In genomic region chr16:83475108-83475507, GRCh38 we compare ENCODE assay signal across 14 cellular contexts.
"Had no signal": no experiment of that assay in that cellular context is flagged by ENCODE, and none has a peak within 500 bp of the region (broad histone marks: within the 10 kb centered on the region; RNA-seq: fewer than 3 reads in every experiment).

No MANE protein-coding gene starts in this region.

- H3K4me3 ChIP-seq: thoracic aorta had no signal

- DNase-seq: activated CD4-positive, alpha-beta memory T cell treated with anti-CD3 and anti-CD28 coated beads for 36 hours; activated naive CD4-positive, alpha-beta T cell treated with anti-CD3 and anti-CD28 coated beads, Interleukin-2, amount 50 U/mL, for 16 hours; activated T-cell treated with anti-CD3 and anti-CD28 coated beads, Interleukin-2, amount 50 U/mL, for 24 hours; kidney glomerular epithelial cell; mesenchymal stem cell; naive thymus-derived CD8-positive, alpha-beta T cell; posterior cingulate gyrus; retina; WERI-Rb-1 had no signal

- H3K9me3 Mint-ChIP-seq: activated CD4-positive, alpha-beta memory T cell treated with anti-CD3 and anti-CD28 coated beads for 36 hours; activated T-cell treated with anti-CD3 and anti-CD28 coated beads, Interleukin-2, amount 50 U/mL, for 24 hours; stimulated activated effector memory CD8-positive, alpha-beta T cell treated with anti-CD3 and anti-CD28 coated beads, Interleukin-12 subunit alpha, Interleukin-12 subunit beta, amount 100 ng/mL, for 72 hours had no signal

- H3K36me3 Mint-ChIP-seq: activated CD4-positive, alpha-beta memory T cell treated with anti-CD3 and anti-CD28 coated beads for 36 hours; naive thymus-derived CD8-positive, alpha-beta T cell; stimulated activated effector memory CD8-positive, alpha-beta T cell treated with anti-CD3 and anti-CD28 coated beads, Interleukin-12 subunit alpha, Interleukin-12 subunit beta, amount 100 ng/mL, for 72 hours had no signal

- H3K27ac Mint-ChIP-seq: activated CD4-positive, alpha-beta memory T cell treated with anti-CD3 and anti-CD28 coated beads for 36 hours; activated T-cell treated with anti-CD3 and anti-CD28 coated beads, Interleukin-2, amount 50 U/mL, for 24 hours; naive thymus-derived CD8-positive, alpha-beta T cell; stimulated activated effector memory CD8-positive, alpha-beta T cell treated with anti-CD3 and anti-CD28 coated beads, Interleukin-12 subunit alpha, Interleukin-12 subunit beta, amount 100 ng/mL, for 72 hours had no signal

- H3K27ac ChIP-seq: neutrophil, thoracic aorta, WERI-Rb-1 had no signal

- H3K27me3 Mint-ChIP-seq: activated CD4-positive, alpha-beta memory T cell treated with anti-CD3 and anti-CD28 coated beads for 36 hours; activated T-cell treated with anti-CD3 and anti-CD28 coated beads, Interleukin-2, amount 50 U/mL, for 24 hours had no signal

- H3K27me3 ChIP-seq: neutrophil had no signal

- H3K4me1 Mint-ChIP-seq: naive thymus-derived CD8-positive, alpha-beta T cell; stimulated activated effector memory CD8-positive, alpha-beta T cell treated with anti-CD3 and anti-CD28 coated beads, Interleukin-12 subunit alpha, Interleukin-12 subunit beta, amount 100 ng/mL, for 72 hours had no signal

- ATAC-seq: esophagus mucosa; naive thymus-derived CD8-positive, alpha-beta T cell; stimulated activated effector memory CD8-positive, alpha-beta T cell treated with anti-CD3 and anti-CD28 coated beads, Interleukin-12 subunit alpha, Interleukin-12 subunit beta, amount 100 ng/mL, for 72 hours had no signal

- H3K4me3 Mint-ChIP-seq: activated CD4-positive, alpha-beta memory T cell treated with anti-CD3 and anti-CD28 coated beads for 36 hours; activated T-cell treated with anti-CD3 and anti-CD28 coated beads, Interleukin-2, amount 50 U/mL, for 24 hours; naive thymus-derived CD8-positive, alpha-beta T cell; stimulated activated effector memory CD8-positive, alpha-beta T cell treated with anti-CD3 and anti-CD28 coated beads, Interleukin-12 subunit alpha, Interleukin-12 subunit beta, amount 100 ng/mL, for 72 hours had no signal

- FAIRE-seq: colon had no signal

- H3K36me3 ChIP-seq: neutrophil, thoracic aorta, WERI-Rb-1 had no signal
